Comparison of ENCODE assay signal across 10 cellular contexts in genomic region chr12:6235499-6235898, GRCh38. TPM values are rescaled to one million over a fixed set of nuclear protein-coding genes. Genes with fewer than 3 reads are reported as not detected.
A peak's percentile ranks its signal among the peaks of the same experiment; 100 is the strongest.
DNase-seq lines count a peak whose midpoint lies in the region; ATAC-seq and TF ChIP-seq lines count a peak whose summit lies in the region.
"Had no signal": no experiment of that assay in that cellular context is flagged by ENCODE, and none has a peak within 500 bp of the region (broad histone marks: within the 10 kb centered on the region; RNA-seq: fewer than 3 reads in every experiment).

No MANE protein-coding gene starts in this region.

- H3K36me3 ChIP-seq in left ventricle myocardium inferior (peaks cover 57% of the 10 kb centered on the region), mucosa of descending colon (ENCODE audit: low read depth) (no peaks in the 10 kb centered on the region), uterus (no peaks in the 10 kb centered on the region)

- intact Hi-C loops in left ventricle myocardium inferior (cut with micrococcal nuclease) = no loop called here
- intact Hi-C loops in cardiac septum (cut with DNase I) = no loop called here
- intact Hi-C loops in mucosa of descending colon (cut with DNase I, micrococcal nuclease) = no loop called here
- intact Hi-C loops in uterus (cut with DNase I; ENCODE audit: low total_unique reads) = no loop called here

- H3K27ac ChIP-seq in left ventricle myocardium inferior (replicated peaks) = peak overlapping the region; percentile 90
- H3K27ac ChIP-seq in angular gyrus (ENCODE audit: low read depth, low read length) = peak overlapping the region; percentile 73
- H3K27ac ChIP-seq in uterus = no peak overlapping the region

- H3K9me3 ChIP-seq in left ventricle myocardium inferior (replicated peaks) (no peaks in the 10 kb centered on the region), mucosa of descending colon (no peaks in the 10 kb centered on the region), uterus (no peaks in the 10 kb centered on the region)

- no peak overlapping the region for H3K4me3 ChIP-seq in left ventricle myocardium inferior
- H3K4me3 ChIP-seq in mucosa of descending colon = no peak overlapping the region
- no peak overlapping the region for H3K4me3 ChIP-seq in uterus

- TF ChIP-seq POLR2A in uterus (IDR thresholded peaks at IDR 0.05) = no peak

- H3K4me1 ChIP-seq in left ventricle myocardium inferior (peaks cover 55% of the 10 kb centered on the region), mucosa of descending colon (ENCODE audit: low read depth) (peaks cover 55% of the 10 kb centered on the region), uterus (peaks cover 8 to 14% of the 10 kb centered on the region in 2 donors)

- no peak for TF ChIP-seq CTCF in left ventricle myocardium inferior (IDR thresholded peaks at IDR 0.05; ENCODE audit: borderline replicate concordance)
- no peak for TF ChIP-seq CTCF in mucosa of descending colon (IDR thresholded peaks at IDR 0.05)
- TF ChIP-seq CTCF in uterus (IDR thresholded peaks at IDR 0.05) = no peak
- TF ChIP-seq CTCF in omental fat pad (IDR thresholded peaks at IDR 0.05) = no peak

- no peak for DNase-seq in left ventricle myocardium inferior
- DNase-seq in cardiac septum (ENCODE audit: low spot score) = no peak
- peak; percentile 87 to 88 (median 87) for DNase-seq in mucosa of descending colon
- peak; percentile 75 for DNase-seq in ureter (ENCODE audit: low spot score)
- no peak for DNase-seq in uterus
- no peak for DNase-seq in omental fat pad (ENCODE audit: low spot score)
- DNase-seq: NCI-H2107; stimulated activated CD8-positive, alpha-beta memory T cell treated with anti-CD3 and anti-CD28 coated beads, Interleukin-4, amount 100 ng/mL, for 48 hours had no signal

- H3K27me3 ChIP-seq in left ventricle myocardium inferior (ENCODE audit: low read depth) (no peaks in the 10 kb centered on the region), uterus (no peaks in the 10 kb centered on the region)

- ATAC-seq in mucosa of descending colon (peak; percentile 73), GM21367 (IDR thresholded peaks at IDR 0.05; ENCODE audit: unreplicated experiment) (no peak), omental fat pad (ENCODE audit: low FRiP score) (no peak)

RNA-seq across cellular contexts. Expression of gene CD9, which starts 35.3 kb away (rescaled TPM):
- total RNA-seq in left ventricle myocardium inferior (55.5 TPM), cardiac septum (70.2 TPM), mucosa of descending colon (100 to 1,000 TPM; 452 to 723 (median 672) TPM), ureter (427 TPM), uterus (100 to 1,000 TPM; 161 to 275 (median 207) TPM), omental fat pad (100 to 1,000 TPM in 2 of 4 donors, 10 to 100 TPM in 2; 68.3 to 181 (median 119) TPM)

Comparison
In these comparisons a context has a peak if more than half of its experiments do, and no peak if none do; other contexts are left out.
1. DNase-seq: peak in mucosa of descending colon (3 of 3) and ureter (single experiment); none in left ventricle myocardium inferior (single experiment), cardiac septum (single experiment), uterus (0 of 2) and omental fat pad (single experiment).
2. H3K27ac ChIP-seq: peak in left ventricle myocardium inferior (single experiment) and angular gyrus (single experiment); none in uterus (0 of 2).